11 cellular contexts compared by ENCODE assay signal in genomic region chr1:155969377-155969791, GRCh38. TPM values are rescaled to one million over a fixed set of nuclear protein-coding genes. Genes with fewer than 3 reads are reported as not detected.
DNase-seq lines count a peak whose midpoint lies in the region; ATAC-seq and TF ChIP-seq lines count a peak whose summit lies in the region.
"Had no signal": no experiment of that assay in that cellular context is flagged by ENCODE, and none has a peak within 500 bp of the region (broad histone marks: within the 10 kb centered on the region; RNA-seq: fewer than 3 reads in every experiment).

No MANE protein-coding gene starts in this region.

- no peaks in the 10 kb centered on the region for H3K9me2 ChIP-seq in hepatocyte (replicated peaks; ENCODE audit: insufficient read depth)

- H3K9me3 Mint-ChIP-seq in brain: no peaks in the 10 kb centered on the region
- H3K9me3 Mint-ChIP-seq in naive thymus-derived CD4-positive, alpha-beta T cell: peaks cover 0 to 1% (median 0%) of the 10 kb centered on the region in 11 donors

- H3K27me3 Mint-ChIP-seq in brain: peaks cover 7% of the 10 kb centered on the region
- H3K27me3 Mint-ChIP-seq in naive thymus-derived CD4-positive, alpha-beta T cell: no peaks in the 10 kb centered on the region

- CTCF ChIA-PET in naive thymus-derived CD4-positive, alpha-beta T cell (lab: Charles Lee): interaction anchor here (0.7 to 5.7 kb wide), 4 partner anchors 10 to 31 kb away, joined by 3 to 39 read pairs (median 3); partner anchors contain the start of gene ARHGEF2

- H3K27ac ChIP-seq in cardiac muscle cell (peak overlapping the region; percentile 84), upper lobe of right lung (peak overlapping the region; percentile 70), hepatocyte (no peak overlapping the region)
- peak overlapping the region; percentile 66 for H3K27ac ChIP-seq in naive thymus-derived CD4-positive, alpha-beta T cell (ENCODE audit: low read depth, low read length)

- peak overlapping the region; percentile 94 to 99 (median 97) for H3K27ac Mint-ChIP-seq in brain
- H3K27ac Mint-ChIP-seq in naive thymus-derived CD4-positive, alpha-beta T cell: peak overlapping the region; percentile 90 to 96 (median 95)

- H3K4me2 ChIP-seq in hepatocyte: no peak overlapping the region

- H2AFZ ChIP-seq in hepatocyte: no peak overlapping the region

- POLR2A ChIA-PET in naive thymus-derived CD4-positive, alpha-beta T cell (lab: Charles Lee): interaction anchor here (1.2 to 9.5 kb wide), 4 partner anchors 9 to 36 kb away, joined by 3 to 144 read pairs (median 4); partner anchors contain the start of genes ARHGEF2 and KHDC4

- H3K27me3 ChIP-seq in cardiac muscle cell (no peaks in the 10 kb centered on the region), upper lobe of right lung (no peaks in the 10 kb centered on the region), hepatocyte (no peaks in the 10 kb centered on the region)
- no peaks in the 10 kb centered on the region for H3K27me3 ChIP-seq in naive thymus-derived CD4-positive, alpha-beta T cell (ENCODE audit: control insufficient read depth in 2 of 2, insufficient read depth in 2 of 2, low read length in 2 of 2)
- H3K27me3 ChIP-seq: thyroid gland had no signal

- peaks cover 40% of the 10 kb centered on the region for H3K4me1 ChIP-seq in cardiac muscle cell (ENCODE audit: low read depth)
- H3K4me1 ChIP-seq in naive thymus-derived CD4-positive, alpha-beta T cell (ENCODE audit: control insufficient read depth in 2 of 2, insufficient read depth in 2 of 2, low read length in 2 of 2): peaks cover 69 to 77% of the 10 kb centered on the region in 2 donors
- H3K4me1 ChIP-seq in upper lobe of right lung: peaks cover 76% of the 10 kb centered on the region
- peaks cover 9% of the 10 kb centered on the region for H3K4me1 ChIP-seq in hepatocyte (ENCODE audit: insufficient read depth)

- peaks cover 85% of the 10 kb centered on the region for H3K4me1 Mint-ChIP-seq in brain
- H3K4me1 Mint-ChIP-seq in naive thymus-derived CD4-positive, alpha-beta T cell: peaks cover 78 to 90% (median 85%) of the 10 kb centered on the region in 7 donors

- ATAC-seq in left cardiac atrium: no peak
- ATAC-seq in naive thymus-derived CD4-positive, alpha-beta T cell: no peak
- no peak for ATAC-seq in upper lobe of right lung
- ATAC-seq in HG03378 (IDR thresholded peaks at IDR 0.05; ENCODE audit: unreplicated experiment): no peak

- peaks cover 51% of the 10 kb centered on the region for H4K20me1 ChIP-seq in hepatocyte (ENCODE audit: insufficient read depth, poor library complexity, severe bottlenecking)

- H3K4me3 ChIP-seq in cardiac muscle cell (no peak overlapping the region), upper lobe of right lung (no peak overlapping the region), hepatocyte (no peak overlapping the region)
- no peak overlapping the region for H3K4me3 ChIP-seq in naive thymus-derived CD4-positive, alpha-beta T cell (ENCODE audit: low read length)
- H3K4me3 ChIP-seq: thyroid gland had no signal

- peak overlapping the region in 4 of 5 experiments; percentile 76 to 81 (median 80) for H3K4me3 Mint-ChIP-seq in brain
- peak overlapping the region; percentile 56 to 95 (median 83) for H3K4me3 Mint-ChIP-seq in naive thymus-derived CD4-positive, alpha-beta T cell

- peaks cover 60% of the 10 kb centered on the region for H3K36me3 Mint-ChIP-seq in brain
- peaks cover 0 to 43% (median 22%) of the 10 kb centered on the region in 5 donors for H3K36me3 Mint-ChIP-seq in naive thymus-derived CD4-positive, alpha-beta T cell

- WGBS in hepatocyte (ENCODE audit: low lambda C conversion rate, missing lambda C conversion rate): 89% methylated on average over 9 of the region's 9 CpGs

- DNase-seq in cardiac muscle cell (ENCODE audit: low read depth in 1 of 2, low spot score in 1 of 2) (no peak), left cardiac atrium (no peak), upper lobe of right lung (no peak), hepatic stellate cell (ENCODE audit: low spot score) (no peak), hepatocyte (ENCODE audit: low spot score) (no peak)
- DNase-seq in naive thymus-derived CD4-positive, alpha-beta T cell: no peak
- DNase-seq: KG1, thyroid gland had no signal

- peaks cover 68% of the 10 kb centered on the region for H3K79me2 ChIP-seq in hepatocyte

- H3K9me3 ChIP-seq in cardiac muscle cell (ENCODE audit: low read depth) (no peaks in the 10 kb centered on the region), upper lobe of right lung (no peaks in the 10 kb centered on the region), hepatocyte (ENCODE audit: low read depth) (no peaks in the 10 kb centered on the region)
- no peaks in the 10 kb centered on the region for H3K9me3 ChIP-seq in naive thymus-derived CD4-positive, alpha-beta T cell (ENCODE audit: control insufficient read depth in 2 of 3, low read length in 3 of 3)
- H3K9me3 ChIP-seq: thyroid gland had no signal

- no peak for TF ChIP-seq CTCF in cardiac muscle cell (IDR thresholded peaks at IDR 0.05; ENCODE audit: low read depth, low read length)
- no peak for TF ChIP-seq CTCF in brain (conservative IDR thresholded peaks at IDR 0.05)
- TF ChIP-seq CTCF in upper lobe of right lung (IDR thresholded peaks at IDR 0.05): no peak
- TF ChIP-seq CTCF in hepatocyte (IDR thresholded peaks at IDR 0.05; ENCODE audit: poor library complexity): no peak

- H3K36me3 ChIP-seq in cardiac muscle cell (peaks cover 7% of the 10 kb centered on the region), upper lobe of right lung (peaks cover 77% of the 10 kb centered on the region), hepatocyte (replicated peaks; ENCODE audit: insufficient read depth, low read depth) (no peaks in the 10 kb centered on the region)
- peaks cover 9 to 60% (median 21%) of the 10 kb centered on the region in 3 experiments for H3K36me3 ChIP-seq in naive thymus-derived CD4-positive, alpha-beta T cell (ENCODE audit: control insufficient read depth in 2 of 3, insufficient read depth in 3 of 3, low read length in 3 of 3)

- intact Hi-C loops in left cardiac atrium (cut with DNase I) (no loop called here), upper lobe of right lung (cut with DNase I) (no loop called here)
- intact Hi-C loops in naive thymus-derived CD4-positive, alpha-beta T cell (cut with micrococcal nuclease): no loop called here

RNA-seq across cellular contexts. Expression of gene ARHGEF2, which starts 9.0 kb away (rescaled TPM):
- 89.4 and 126 TPM in 2 replicates for total RNA-seq in cardiac muscle cell
- polyA plus RNA-seq in cardiac muscle cell: 38.6 and 54.9 TPM in 2 replicates
- 10 to 100 TPM; 63.4 to 70.8 TPM for total RNA-seq in left cardiac atrium
- 195 TPM for polyA plus RNA-seq in brain (ENCODE audit: insufficient read depth, low read depth, low replicate concordance)
- total RNA-seq in naive thymus-derived CD4-positive, alpha-beta T cell: 100 to 1,000 TPM; 108 to 236 (median 182) TPM
- 10 to 100 TPM; 17.0 to 28.5 TPM for polyA plus RNA-seq in naive thymus-derived CD4-positive, alpha-beta T cell
- total RNA-seq in upper lobe of right lung: 220 TPM
- 36.5 and 46.9 TPM in 2 replicates for total RNA-seq in hepatocyte
- 27.1 and 30.1 TPM in 2 replicates for polyA plus RNA-seq in hepatocyte

RNA-seq across cellular contexts. Expression of gene RXFP4, which starts 27.9 kb away (rescaled TPM):
- 0.33 TPM in 1 of 2 replicates, not detected in the other for total RNA-seq in cardiac muscle cell
- 0.74 TPM in 1 of 2 replicates, not detected in the other for polyA plus RNA-seq in cardiac muscle cell
- total RNA-seq in left cardiac atrium: not detected
- not detected for polyA plus RNA-seq in brain (ENCODE audit: insufficient read depth, low read depth, low replicate concordance)
- not detected for total RNA-seq in naive thymus-derived CD4-positive, alpha-beta T cell
- 1 to 10 TPM in 1 of 2 donors, under 1 TPM in 1; 0.60 to 1.3 TPM for polyA plus RNA-seq in naive thymus-derived CD4-positive, alpha-beta T cell
- not detected for total RNA-seq in upper lobe of right lung
- 0.83 TPM in 1 of 2 replicates, not detected in the other for total RNA-seq in hepatocyte
- not detected in 2 replicates for polyA plus RNA-seq in hepatocyte
- total RNA-seq: RPMI7951, thyroid gland had no signal

RNA-seq across cellular contexts. Expression of gene KHDC4, which starts 35.2 kb away (rescaled TPM):
- total RNA-seq in cardiac muscle cell (61.0 and 86.4 TPM in 2 replicates), left cardiac atrium (10 to 100 TPM; 21.0 to 27.8 TPM), upper lobe of right lung (40.1 TPM), hepatocyte (33.2 and 40.3 TPM in 2 replicates)
- polyA plus RNA-seq in cardiac muscle cell (26.6 and 31.5 TPM in 2 replicates), brain (ENCODE audit: insufficient read depth, low read depth, low replicate concordance) (24.1 TPM), hepatocyte (15.7 and 28.0 TPM in 2 replicates)
- total RNA-seq in naive thymus-derived CD4-positive, alpha-beta T cell: 100 to 1,000 TPM in 2 of 5 experiments, 10 to 100 TPM in 3; 64.6 to 117 (median 79.8) TPM
- polyA plus RNA-seq in naive thymus-derived CD4-positive, alpha-beta T cell: 1 to 10 TPM; 8.1 to 9.3 TPM

RNA-seq across cellular contexts. Expression of gene SSR2, which starts 51.4 kb away (rescaled TPM):
- total RNA-seq in cardiac muscle cell (119 and 198 TPM in 2 replicates), left cardiac atrium (100 to 1,000 TPM; 101 to 127 TPM), upper lobe of right lung (231 TPM), hepatocyte (393 and 416 TPM in 2 replicates)
- polyA plus RNA-seq in cardiac muscle cell (174 and 188 TPM in 2 replicates), brain (ENCODE audit: insufficient read depth, low read depth, low replicate concordance) (451 TPM), hepatocyte (326 and 360 TPM in 2 replicates)
- 100 to 1,000 TPM; 207 to 278 (median 256) TPM for total RNA-seq in naive thymus-derived CD4-positive, alpha-beta T cell
- polyA plus RNA-seq in naive thymus-derived CD4-positive, alpha-beta T cell: 100 to 1,000 TPM; 366 to 393 TPM

RNA-seq across cellular contexts. Expression of gene RIT1, which starts 58.2 kb away (rescaled TPM):
- 29.1 and 48.7 TPM in 2 replicates for total RNA-seq in cardiac muscle cell
- 40.6 and 54.2 TPM in 2 replicates for polyA plus RNA-seq in cardiac muscle cell
- 10 to 100 TPM; 23.1 to 26.1 TPM for total RNA-seq in left cardiac atrium
- polyA plus RNA-seq in brain (ENCODE audit: insufficient read depth, low read depth, low replicate concordance): 12.2 TPM
- total RNA-seq in naive thymus-derived CD4-positive, alpha-beta T cell: 10 to 100 TPM; 34.0 to 83.9 (median 41.4) TPM
- 10 to 100 TPM; 19.1 to 19.7 TPM for polyA plus RNA-seq in naive thymus-derived CD4-positive, alpha-beta T cell
- 49.9 TPM for total RNA-seq in upper lobe of right lung
- 23.8 and 33.5 TPM in 2 replicates for total RNA-seq in hepatocyte
- 17.6 and 21.9 TPM in 2 replicates for polyA plus RNA-seq in hepatocyte
